In genomic region chr2:239275037-239275685, GRCh38 we compare ENCODE assay signal across 8 cellular contexts.
A peak's percentile ranks its signal among the peaks of the same experiment; 100 is the strongest.
DNase-seq lines count a peak whose midpoint lies in the region; TF ChIP-seq lines count a peak whose summit lies in the region.

No MANE protein-coding gene starts in this region.

- no peaks in the 10 kb centered on the region for H3K9me2 ChIP-seq in Karpas-422 (replicated peaks; ENCODE audit: insufficient read depth, low read length)

- H4K20me1 ChIP-seq in Karpas-422 (ENCODE audit: insufficient read depth, low read depth, low read length) = peaks cover 67% of the 10 kb centered on the region; the same call in 1 of the 2 replicates

- no peak overlapping the region for H3K4me2 ChIP-seq in Karpas-422 (ENCODE audit: low read depth, low read length, poor library complexity, severe bottlenecking)

- H3K9ac ChIP-seq in Karpas-422 (ENCODE audit: low read length) = no peak overlapping the region

- peaks cover 43% of the 10 kb centered on the region for H3K4me1 Mint-ChIP-seq in chondrocyte (ENCODE audit: low read depth)

- TF ChIP-seq CTCF in chondrocyte (IDR thresholded peaks at IDR 0.05) = peak; percentile 35

- H3K27ac Mint-ChIP-seq in chondrocyte (ENCODE audit: unreplicated experiment) = peak overlapping the region; percentile 95

- peak overlapping the region; percentile 38 for H3K4me3 Mint-ChIP-seq in chondrocyte (ENCODE audit: unreplicated experiment)

- no peaks in the 10 kb centered on the region for H3K9me3 ChIP-seq in Karpas-422 (ENCODE audit: low read length)

- no peak overlapping the region for H3K4me3 ChIP-seq in Karpas-422 (ENCODE audit: low read length)

- no peak overlapping the region for H3K27ac ChIP-seq in Karpas-422 (ENCODE audit: low read length)

- DNase-seq in GM04504 (ENCODE audit: low read depth) (peak; percentile 93), Karpas-422 (peak; percentile 64), chondrocyte (ENCODE audit: low spot score) (no peak), medulla oblongata (ENCODE audit: extremely low spot score) (peak; percentile 77), DMS79 treated with DMSO at 0.1 percent for 48 hours (lab: John Stamatoyannopoulos, UW) (no peak), NCI-H1436 (lab: John Stamatoyannopoulos, UW) (no peak)
- peak; percentile 87 for DNase-seq in activated CD4-positive, alpha-beta T cell treated with anti-CD3 and anti-CD28 coated beads for 48 hours
- peak; percentile 67 for DNase-seq in stimulated activated CD8-positive, alpha-beta memory T cell treated with anti-CD3 and anti-CD28 coated beads, Interleukin-12 subunit alpha, Interleukin-12 subunit beta, amount 100 ng/mL, for 1 hour (ENCODE audit: low read depth)

- H3K27me3 Mint-ChIP-seq in chondrocyte (ENCODE audit: low read depth) = no peaks in the 10 kb centered on the region

- no peaks in the 10 kb centered on the region for H3K27me3 ChIP-seq in Karpas-422 (ENCODE audit: low read length)

- no peaks in the 10 kb centered on the region for H3K9me3 Mint-ChIP-seq in chondrocyte (ENCODE audit: low read depth)

- no peak overlapping the region for H2AFZ ChIP-seq in Karpas-422 (ENCODE audit: low read length)

- H3K4me1 ChIP-seq in Karpas-422 (ENCODE audit: low read length) = peaks cover 4% of the 10 kb centered on the region; the same call in 1 of the 2 replicates

- no peaks in the 10 kb centered on the region for H3K36me3 ChIP-seq in Karpas-422 (ENCODE audit: insufficient read depth, low read length)

- H3K79me2 ChIP-seq in Karpas-422 (ENCODE audit: low read length) = no peaks in the 10 kb centered on the region

- H3K36me3 Mint-ChIP-seq in chondrocyte (ENCODE audit: low read depth) = no peaks in the 10 kb centered on the region

Comparison
In these comparisons a context has a peak if more than half of its experiments do, and no peak if none do; other contexts are left out.
1. DNase-seq: peak in GM04504 (single experiment), Karpas-422 (single experiment), activated CD4-positive, alpha-beta T cell treated with anti-CD3 and anti-CD28 coated beads for 48 hours (single experiment), medulla oblongata (single experiment) and stimulated activated CD8-positive, alpha-beta memory T cell treated with anti-CD3 and anti-CD28 coated beads, Interleukin-12 subunit alpha, Interleukin-12 subunit beta, amount 100 ng/mL, for 1 hour (single experiment); none in chondrocyte (single experiment), DMS79 treated with DMSO at 0.1 percent for 48 hours (single experiment) and NCI-H1436 (single experiment).